ENCODE assay signal across 12 cellular contexts in the genomic region with DNA sequence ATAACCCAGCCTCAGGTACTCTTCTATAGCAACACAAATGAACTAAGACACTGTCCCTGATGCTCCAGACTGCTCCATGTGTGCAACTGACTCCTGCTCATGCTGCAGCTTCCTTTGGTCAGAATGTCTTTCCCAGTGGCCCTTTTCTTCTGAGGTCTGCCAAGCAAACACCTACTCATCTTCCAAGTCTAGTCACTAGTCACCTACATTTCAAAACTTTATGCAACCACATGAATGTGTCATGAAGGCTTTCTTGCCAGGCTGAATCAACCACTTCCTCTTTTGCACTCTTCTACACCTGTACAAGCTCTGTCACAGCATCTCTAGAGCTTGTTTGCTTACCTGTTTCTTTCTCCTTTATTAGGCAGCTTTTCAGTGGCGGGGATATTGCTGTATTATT.
DNase-seq lines count a peak whose midpoint lies in the region; ATAC-seq, FAIRE-seq and TF ChIP-seq lines count a peak whose summit lies in the region.
"Had no signal": no experiment of that assay in that cellular context is flagged by ENCODE, and none has a peak within 500 bp of the region (broad histone marks: within the 10 kb centered on the region; RNA-seq: fewer than 3 reads in every experiment).

No MANE protein-coding gene starts in this region.

- no peak for TF ChIP-seq EP300 in K562 (IDR thresholded peaks at IDR 0.05; ENCODE audit: low read length)

- peak; percentile 71 for ATAC-seq in GM18873 (IDR thresholded peaks at IDR 0.05; ENCODE audit: low FRiP score, unreplicated experiment)
- ATAC-seq in GM21723 (IDR thresholded peaks at IDR 0.05; ENCODE audit: unreplicated experiment) = peak; percentile 97
- ATAC-seq in HG03558 (IDR thresholded peaks at IDR 0.05; ENCODE audit: extremely low read depth, unreplicated experiment) = peak; percentile 94
- no peak for ATAC-seq in K562

- CTCF ChIA-PET in K562 (lab: Yijun Ruan, JAX; ENCODE audit: low intra/inter-chr PET ratio) = no interaction called here

- WGBS in K562 (ENCODE audit: insufficient coverage, low coverage, missing lambda C conversion rate) = 0% methylated on average over 1 of the region's 1 CpG

- H3K4me2 ChIP-seq in K562 (ENCODE audit: insufficient read depth, low read length) = no peak overlapping the region

- TF ChIP-seq POLR2A in K562 (conservative IDR thresholded peaks at IDR 0.05) = no peak

- no peak overlapping the region for H2AFZ ChIP-seq in K562 (ENCODE audit: low read depth, low read length)
- H2AFZ ChIP-seq: parathyroid adenoma had no signal

- H4K20me1 ChIP-seq in K562 (replicated peaks; ENCODE audit: control insufficient read depth, insufficient read depth, low read length) = no peaks in the 10 kb centered on the region

- in situ Hi-C loops in K562 (cut with MboI) = no loop called here

- peaks cover 26% of the 10 kb centered on the region for H3K27me3 Mint-ChIP-seq in osteocyte (ENCODE audit: unreplicated experiment)
- H3K27me3 Mint-ChIP-seq: activated naive CD4-positive, alpha-beta T cell treated with anti-CD3 and anti-CD28 coated beads, Interleukin-2, amount 50 U/mL, for 24 hours had no signal

- H3K4me3 ChIP-seq in K562 = no peak overlapping the region
- H3K4me3 ChIP-seq: stomach had no signal

- no peaks in the 10 kb centered on the region; a peak in 1 of 5 replicates for H3K27me3 ChIP-seq in K562 (ENCODE audit: control insufficient read depth in 2 of 2, insufficient read depth in 2 of 2, low read length in 2 of 2)
- H3K27me3 ChIP-seq: stomach had no signal

- BruUV-seq in K562 (replicated peaks; lab: Mats Ljungman, UMichigan) = no TSS peak

- H3K36me3 Mint-ChIP-seq in osteocyte (ENCODE audit: unreplicated experiment) = no peaks in the 10 kb centered on the region
- H3K36me3 Mint-ChIP-seq: activated naive CD4-positive, alpha-beta T cell treated with anti-CD3 and anti-CD28 coated beads, Interleukin-2, amount 50 U/mL, for 24 hours had no signal

- no peak overlapping the region for H3K4me3 Mint-ChIP-seq in osteocyte (ENCODE audit: unreplicated experiment)
- H3K4me3 Mint-ChIP-seq: activated naive CD4-positive, alpha-beta T cell treated with anti-CD3 and anti-CD28 coated beads, Interleukin-2, amount 50 U/mL, for 24 hours had no signal

- FAIRE-seq in K562 (lab: Jason Lieb, UNC) = no peak
- FAIRE-seq: frontal cortex had no signal

- H3K79me2 ChIP-seq in K562 (ENCODE audit: control insufficient read depth, insufficient read depth, low read length) = no peaks in the 10 kb centered on the region
- H3K79me2 ChIP-seq: parathyroid adenoma had no signal

- no peaks in the 10 kb centered on the region for H3K9me3 ChIP-seq in K562 (replicated peaks; ENCODE audit: control insufficient read depth, insufficient read depth, low read depth, low read length)
- H3K9me3 ChIP-seq: stomach had no signal

- H3K36me3 ChIP-seq in K562 (ENCODE audit: control insufficient read depth, insufficient read depth, low read length) = no peaks in the 10 kb centered on the region
- H3K36me3 ChIP-seq: stomach had no signal

- no peaks in the 10 kb centered on the region for H3K4me1 ChIP-seq in K562 (replicated peaks in 1 of 2; ENCODE audit: control insufficient read depth in 2 of 2, insufficient read depth in 2 of 2, low read length in 2 of 2)
- H3K4me1 ChIP-seq: parathyroid adenoma, stomach had no signal

- no peak for TF ChIP-seq CTCF in K562 (IDR thresholded peaks at IDR 0.05 in 2 of 3, conservative IDR thresholded peaks at IDR 0.05 in 1 of 3; ENCODE audit: insufficient read depth in 2 of 3, low read depth in 1 of 3, low read length in 3 of 3)
- TF ChIP-seq CTCF in osteocyte (IDR thresholded peaks at IDR 0.05) = no peak

- H3K9me1 ChIP-seq in K562 (ENCODE audit: control insufficient read depth, insufficient read depth, low read length) = no peaks in the 10 kb centered on the region

- no peak for TF ChIP-seq RAD21 in K562 (CRISPR knock-in tag; conservative IDR thresholded peaks at IDR 0.05 in 1 of 2, IDR thresholded peaks at IDR 0.05 in 1 of 2)

- H3K27ac Mint-ChIP-seq in osteocyte (ENCODE audit: unreplicated experiment) = no peak overlapping the region
- H3K27ac Mint-ChIP-seq: activated naive CD4-positive, alpha-beta T cell treated with anti-CD3 and anti-CD28 coated beads, Interleukin-2, amount 50 U/mL, for 24 hours had no signal

- H3K27ac ChIP-seq in K562 (ENCODE audit: extremely low read depth, low read depth, low read length) = no peak overlapping the region
- H3K27ac ChIP-seq: parathyroid adenoma, stomach had no signal

- H3K4me1 Mint-ChIP-seq in osteocyte (ENCODE audit: unreplicated experiment) = no peaks in the 10 kb centered on the region

- intact Hi-C loops in K562 (cut with micrococcal nuclease) = no loop called here

- DNase-seq in K562 (ENCODE audit: extremely low read depth in 1 of 4, low spot score in 3 of 4) = no peak
- DNase-seq in NCI-H524 treated with DMSO at 0.1 percent for 48 hours (lab: John Stamatoyannopoulos, UW) = no peak
- no peak for DNase-seq in activated effector memory CD4-positive, alpha-beta T cell treated with Interleukin-2 at 50 U/mL for 16 hours
- DNase-seq in NCI-H146 (lab: John Stamatoyannopoulos, UW) = no peak
- no peak for DNase-seq in osteocyte (ENCODE audit: extremely low spot score, unreplicated experiment)
- DNase-seq: stomach had no signal

- H3K9ac ChIP-seq in K562 (ENCODE audit: insufficient read depth in 1 of 2, low read depth in 2 of 2, low read length in 2 of 2) = no peak overlapping the region
- H3K9ac ChIP-seq: parathyroid adenoma had no signal

- POLR2A ChIA-PET in K562 (lab: Yijun Ruan, JAX) = no interaction called here

- H3K9me3 Mint-ChIP-seq in osteocyte (ENCODE audit: unreplicated experiment) = no peaks in the 10 kb centered on the region
- H3K9me3 Mint-ChIP-seq: activated naive CD4-positive, alpha-beta T cell treated with anti-CD3 and anti-CD28 coated beads, Interleukin-2, amount 50 U/mL, for 24 hours had no signal

TF ChIP-seq in K562, 482 proteins besides CTCF, POLR2A, EP300 and RAD21 (continues in another document):
- TF ChIP-seq, protein P1, sequence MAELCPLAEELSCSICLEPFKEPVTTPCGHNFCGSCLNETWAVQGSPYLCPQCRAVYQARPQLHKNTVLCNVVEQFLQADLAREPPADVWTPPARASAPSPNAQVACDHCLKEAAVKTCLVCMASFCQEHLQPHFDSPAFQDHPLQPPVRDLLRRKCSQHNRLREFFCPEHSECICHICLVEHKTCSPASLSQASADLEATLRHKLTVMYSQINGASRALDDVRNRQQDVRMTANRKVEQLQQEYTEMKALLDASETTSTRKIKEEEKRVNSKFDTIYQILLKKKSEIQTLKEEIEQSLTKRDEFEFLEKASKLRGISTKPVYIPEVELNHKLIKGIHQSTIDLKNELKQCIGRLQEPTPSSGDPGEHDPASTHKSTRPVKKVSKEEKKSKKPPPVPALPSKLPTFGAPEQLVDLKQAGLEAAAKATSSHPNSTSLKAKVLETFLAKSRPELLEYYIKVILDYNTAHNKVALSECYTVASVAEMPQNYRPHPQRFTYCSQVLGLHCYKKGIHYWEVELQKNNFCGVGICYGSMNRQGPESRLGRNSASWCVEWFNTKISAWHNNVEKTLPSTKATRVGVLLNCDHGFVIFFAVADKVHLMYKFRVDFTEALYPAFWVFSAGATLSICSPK (IDR thresholded peaks at IDR 0.05; ENCODE audit: borderline replicate concordance) = no peak
